Comparison of ENCODE assay signal across 18 cellular contexts in genomic region chr6:118932421-118932820, GRCh38.
"Had no signal": no experiment of that assay in that cellular context is flagged by ENCODE, and none has a peak within 500 bp of the region (broad histone marks: within the 10 kb centered on the region; RNA-seq: fewer than 3 reads in every experiment).

No MANE protein-coding gene starts in this region.

- DNase-seq: activated CD4-positive, alpha-beta memory T cell treated with anti-CD3 and anti-CD28 coated beads, Interleukin-2, amount 10 ng/mL, durations not matched to agents 7 days and 5 days; activated CD4-positive, alpha-beta T cell treated with anti-CD3 and anti-CD28 coated beads for 4 hours; activated effector memory CD4-positive, alpha-beta T cell treated with anti-CD3 and anti-CD28 coated beads, Interleukin-2, amount 50 U/mL, for 16 hours; activated T-cell treated with anti-CD3 and anti-CD28 coated beads, Interleukin-2, amount 50 U/mL, for 4 hours; islet precursor cell; left ventricle myocardium inferior; natural killer cell; occipital lobe; right cardiac atrium; stimulated activated CD4-positive, alpha-beta T cell treated with anti-CD3 and anti-CD28 coated beads, Interleukin-4, amount 100 ng/mL, for 4 hours; stimulated activated CD8-positive, alpha-beta memory T cell treated with anti-CD3 and anti-CD28 coated beads, Interleukin-4, amount 100 ng/mL, for 48 hours; stimulated activated naive CD4-positive, alpha-beta T cell treated with Interleukin-2 at 50 U/mL for 16 hours; T-helper 2 cell; trophoblast cell had no signal

- H3K27me3 Mint-ChIP-seq: activated CD4-positive, alpha-beta memory T cell treated with anti-CD3 and anti-CD28 coated beads, Interleukin-2, amount 10 ng/mL, durations not matched to agents 7 days and 5 days; activated naive CD4-positive, alpha-beta T cell treated with anti-CD3 and anti-CD28 coated beads, Interleukin-2, amount 50 U/mL, for 24 hours; dendritic cell treated with granulocyte-macrophage colony-stimulating factor and Interleukin-4, amounts not matched to agents 40 ng/mL and 50 ng/mL, for 4 days; memory B cell had no signal

- ATAC-seq: activated T-cell treated with anti-CD3 and anti-CD28 coated beads, Interleukin-2, amount 50 U/mL, for 4 hours; gastroesophageal sphincter; natural killer cell; right cardiac atrium had no signal

- H3K9me3 Mint-ChIP-seq: activated naive CD4-positive, alpha-beta T cell treated with anti-CD3 and anti-CD28 coated beads, Interleukin-2, amount 50 U/mL, for 24 hours; activated T-cell treated with anti-CD3 and anti-CD28 coated beads, Interleukin-2, amount 50 U/mL, for 4 hours; memory B cell; natural killer cell had no signal

- H3K4me3 Mint-ChIP-seq: dendritic cell treated with granulocyte-macrophage colony-stimulating factor and Interleukin-4, amounts not matched to agents 40 ng/mL and 50 ng/mL, for 4 days had no signal

- H3K27ac Mint-ChIP-seq: activated CD4-positive, alpha-beta memory T cell treated with anti-CD3 and anti-CD28 coated beads, Interleukin-2, amount 10 ng/mL, durations not matched to agents 7 days and 5 days; activated naive CD4-positive, alpha-beta T cell treated with anti-CD3 and anti-CD28 coated beads, Interleukin-2, amount 50 U/mL, for 24 hours; dendritic cell treated with granulocyte-macrophage colony-stimulating factor and Interleukin-4, amounts not matched to agents 40 ng/mL and 50 ng/mL, for 4 days; memory B cell; natural killer cell had no signal
